Comparison of ENCODE assay signal across 21 cellular contexts in the genomic region with DNA sequence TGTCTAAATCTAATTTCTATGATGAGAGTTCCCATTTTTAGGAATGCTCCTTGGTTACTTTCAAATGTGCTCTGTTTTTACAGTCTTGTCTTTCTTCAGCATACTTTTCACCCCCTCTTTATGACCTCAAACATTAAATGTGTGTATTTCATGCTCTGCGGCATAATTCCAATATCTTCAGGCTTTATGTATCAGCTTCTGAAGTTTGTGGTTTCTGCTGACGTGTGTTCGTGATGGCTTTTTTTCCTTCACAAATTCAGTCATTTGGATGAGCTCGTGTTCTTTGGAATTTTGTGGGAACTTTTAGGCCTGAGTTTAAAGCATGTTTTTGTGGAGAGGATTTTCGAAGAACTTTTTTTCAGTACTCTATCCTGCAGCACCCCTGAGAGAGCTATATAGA.
DNase-seq lines count a peak whose midpoint lies in the region; ATAC-seq, FAIRE-seq and TF ChIP-seq lines count a peak whose summit lies in the region.
"Had no signal": no experiment of that assay in that cellular context is flagged by ENCODE, and none has a peak within 500 bp of the region (broad histone marks: within the 10 kb centered on the region; RNA-seq: fewer than 3 reads in every experiment).

No MANE protein-coding gene starts in this region.

- H4K20me1 ChIP-seq in GM23248 (ENCODE audit: insufficient read depth), result no peaks in the 10 kb centered on the region
- no peaks in the 10 kb centered on the region for H4K20me1 ChIP-seq in mammary epithelial cell (ENCODE audit: insufficient read depth, low read length)

- H3K4me1 ChIP-seq in GM23248 (ENCODE audit: insufficient read depth) (no peaks in the 10 kb centered on the region), mammary epithelial cell (ENCODE audit: insufficient read depth, low read length) (no peaks in the 10 kb centered on the region)
- H3K4me1 ChIP-seq: Caco-2 had no signal

- H3K36me3 ChIP-seq in GM23248 (ENCODE audit: low read depth), result no peaks in the 10 kb centered on the region
- H3K36me3 ChIP-seq in mammary epithelial cell (ENCODE audit: insufficient read depth, low read length), result no peaks in the 10 kb centered on the region

- H3K4me3 ChIP-seq in GM23248 (no peak overlapping the region), mammary epithelial cell (replicated peaks in 1 of 3; ENCODE audit: insufficient read depth in 1 of 3, low read depth in 2 of 3, low read length in 3 of 3) (no peak overlapping the region)
- H3K4me3 ChIP-seq: K562 had no signal

- TF ChIP-seq CTCF in mammary epithelial cell (conservative IDR thresholded peaks at IDR 0.05 in 1 of 2, IDR thresholded peaks at IDR 0.05 in 1 of 2; ENCODE audit: extremely low read depth in 1 of 2, insufficient read depth in 1 of 2, low read depth in 1 of 2, low read length in 2 of 2), result no peak

- FAIRE-seq in GM12891 (lab: Jason Lieb, UNC), result no peak
- FAIRE-seq: A204.1, D721Med, GM19239, HTR-8/SVneo, K562 had no signal

- no TSS peak for BruUV-seq in mammary epithelial cell (replicated peaks; lab: Mats Ljungman, UMichigan)

- no peaks in the 10 kb centered on the region for H3K9me3 ChIP-seq in GM23248 (ENCODE audit: low read depth)
- peaks cover 22% of the 10 kb centered on the region for H3K9me3 ChIP-seq in mammary epithelial cell (replicated peaks; ENCODE audit: insufficient read depth, low read length)
- H3K9me3 ChIP-seq: Caco-2 had no signal

- dilution Hi-C loops in mammary epithelial cell (cut with HindIII; ENCODE audit: low sequenced_read_pairs), result no loop called here

- CTCF ChIA-PET in mammary epithelial cell (lab: Charles Lee; ENCODE audit: low non-redundant PET), result no interaction called here

- H3K27me3 ChIP-seq in GM23248 (replicated peaks; ENCODE audit: insufficient read depth), result no peaks in the 10 kb centered on the region
- no peaks in the 10 kb centered on the region for H3K27me3 ChIP-seq in mammary epithelial cell (ENCODE audit: insufficient read depth, low read length)

- H3F3A ChIP-seq in GM23248 (ENCODE audit: insufficient read depth), result no peaks in the 10 kb centered on the region

- no peak overlapping the region for H3K4me2 ChIP-seq in GM23248 (ENCODE audit: unreplicated experiment)
- H3K4me2 ChIP-seq in mammary epithelial cell (ENCODE audit: insufficient read depth, low read depth, low read length), result no peak overlapping the region

- H2AFZ ChIP-seq in GM23248, result no peak overlapping the region
- H2AFZ ChIP-seq in mammary epithelial cell (ENCODE audit: low read depth, low read length), result no peak overlapping the region

- H3K79me2 ChIP-seq in GM23248 (ENCODE audit: insufficient read depth) (no peaks in the 10 kb centered on the region), mammary epithelial cell (ENCODE audit: insufficient read depth, low read length) (no peaks in the 10 kb centered on the region)

- intact Hi-C loops in posterior vena cava (cut with DNase I) (no loop called here), mammary epithelial cell (cut with micrococcal nuclease) (no loop called here)

- H3K9ac ChIP-seq in GM23248 (no peak overlapping the region), mammary epithelial cell (ENCODE audit: insufficient read depth, low read length) (no peak overlapping the region)

- no peak overlapping the region for H3K27ac ChIP-seq in GM23248
- H3K27ac ChIP-seq in mammary epithelial cell (ENCODE audit: insufficient read depth, low read depth, low read length), result no peak overlapping the region
- H3K27ac ChIP-seq: C4-2B had no signal

- peak; percentile 4 for DNase-seq in GM23248
- DNase-seq in RPMI7951 (ENCODE audit: low read depth), result peak; percentile 41
- peak; percentile 13 for DNase-seq in astrocyte of the hippocampus (ENCODE audit: low read depth, low spot score)
- DNase-seq in posterior vena cava (ENCODE audit: low spot score), result no peak
- DNase-seq in GM12891 (ENCODE audit: insufficient read length, low spot score), result no peak
- DNase-seq in mammary epithelial cell, result no peak
- DNase-seq: ACHN; AML-193; Caco-2; CD4-positive, alpha-beta T cell; GF-D8; GOT3; H9; IMR-90 had no signal

- no peak for TF ChIP-seq POLR2A in GM12891 (IDR thresholded peaks at IDR 0.05; ENCODE audit: low read depth, low read length)

- WGBS in GM23248 (ENCODE audit: low coverage in 1 of 2, low lambda C conversion rate in 2 of 2, missing lambda C conversion rate in 2 of 2), 2 experiments, result 14 to 16% methylated on average over 5 of the region's 5 CpGs
- WGBS in mammary epithelial cell (ENCODE audit: low coverage, missing lambda C conversion rate), result 60% methylated on average over 4 of the region's 5 CpGs

- ATAC-seq in HG03175 (IDR thresholded peaks at IDR 0.05; ENCODE audit: unreplicated experiment), result no peak
- ATAC-seq: K562 had no signal

- no peaks in the 10 kb centered on the region for H3K9me2 ChIP-seq in GM23248 (ENCODE audit: insufficient read depth)

- in situ Hi-C loops in GM23248 (cut with MboI) (no loop called here), mammary epithelial cell (cut with MboI; ENCODE audit: low sequenced_read_pairs in 2 of 2) (no loop called here)

TF ChIP-seq in GM12891, 5 proteins besides CTCF, POLR2A, EP300 and RAD21:
- no peak for TF ChIP-seq PAX5 (IDR thresholded peaks at IDR 0.05; ENCODE audit: insufficient read depth, low read length, severe bottlenecking)
- TF ChIP-seq SPI1 (IDR thresholded peaks at IDR 0.05; ENCODE audit: low read depth, low read length), result no peak
- no peak for TF ChIP-seq POLR2AphosphoS5 (IDR thresholded peaks at IDR 0.05; ENCODE audit: low read depth, low read length)
- no peak for TF ChIP-seq TAF1 (IDR thresholded peaks at IDR 0.05; ENCODE audit: low read depth, low read length)
- TF ChIP-seq POU2F2 (IDR thresholded peaks at IDR 0.05; ENCODE audit: low read depth, low read length), result no peak

Comparison
In these comparisons a context has a peak if more than half of its experiments do, and no peak if none do; other contexts are left out.
1. DNase-seq: peak in GM23248 (single experiment), RPMI7951 (single experiment) and astrocyte of the hippocampus (single experiment); none in posterior vena cava (single experiment), GM12891 (single experiment) and mammary epithelial cell (single experiment).